In the genomic region with DNA sequence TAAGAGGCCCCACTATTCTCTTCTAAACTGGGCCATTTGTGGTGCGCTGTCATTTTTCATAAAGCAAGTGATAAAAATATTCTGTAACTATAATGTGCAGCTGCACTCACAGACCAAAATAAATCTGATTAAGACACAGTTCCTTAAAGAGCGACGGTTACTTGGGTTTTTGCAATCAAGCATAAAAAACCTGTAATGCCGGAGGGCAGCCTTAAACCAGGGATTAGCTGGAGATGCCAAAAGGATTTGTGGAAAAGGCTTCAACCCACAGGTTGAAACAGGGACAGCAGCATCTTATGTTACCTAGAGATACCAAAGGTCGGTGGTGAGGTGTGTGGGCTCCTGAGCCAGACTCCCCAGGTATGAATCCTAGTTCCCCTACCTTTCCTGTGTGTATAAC, we compare ENCODE assay signal across 34 cellular contexts. TPM values are rescaled to one million over a fixed set of nuclear protein-coding genes. Genes with fewer than 3 reads are reported as not detected.
"Had no signal": no experiment of that assay in that cellular context is flagged by ENCODE, and none has a peak within 500 bp of the region (broad histone marks: within the 10 kb centered on the region; RNA-seq: fewer than 3 reads in every experiment).

No MANE protein-coding gene starts in this region.

- H3K9me3 ChIP-seq: body of pancreas, colonic mucosa, esophagus squamous epithelium, gastroesophageal sphincter, heart right ventricle had no signal

- H3K4me1 ChIP-seq: colonic mucosa, gastroesophageal sphincter had no signal

- H3K4me3 ChIP-seq: body of pancreas, colonic mucosa, esophagus squamous epithelium, gastroesophageal sphincter, heart right ventricle had no signal

- H3K36me3 Mint-ChIP-seq: activated naive CD8-positive, alpha-beta T cell; WTC11 had no signal

- H3K27ac Mint-ChIP-seq: activated CD4-positive, alpha-beta T cell treated with anti-CD3 and anti-CD28 coated beads, Interleukin-2, amount 10 ng/mL, durations not matched to agents 7 days and 5 days; activated CD8-positive, alpha-beta T cell treated with anti-CD3 and anti-CD28 coated beads for 36 hours; activated naive CD8-positive, alpha-beta T cell; activated T-helper 17 cell treated with anti-CD3 and anti-CD28 coated beads, Interleukin-2, amount 50 U/mL, for 72 hours; T-helper 17 cell; T-helper 2 cell treated with Interferon-gamma antibody and Interleukin-4, amounts not matched to agents 5 μg/mL and 100 μg/mL, for 36 hours; WTC11 had no signal

- H3K36me3 ChIP-seq: colonic mucosa, esophagus squamous epithelium, gastroesophageal sphincter, heart right ventricle had no signal

- H3K27me3 ChIP-seq: body of pancreas, colonic mucosa, gastroesophageal sphincter, heart right ventricle had no signal

- H3K27ac ChIP-seq: colonic mucosa, epithelial cell of prostate, esophagus squamous epithelium, gastroesophageal sphincter, heart right ventricle had no signal

- H3K9me3 Mint-ChIP-seq: WTC11 had no signal

- H3K27me3 Mint-ChIP-seq: activated CD4-positive, alpha-beta T cell treated with anti-CD3 and anti-CD28 coated beads, Interleukin-2, amount 10 ng/mL, durations not matched to agents 7 days and 5 days; activated CD8-positive, alpha-beta T cell treated with anti-CD3 and anti-CD28 coated beads for 36 hours; activated naive CD8-positive, alpha-beta T cell; activated T-helper 17 cell treated with anti-CD3 and anti-CD28 coated beads, Interleukin-2, amount 50 U/mL, for 72 hours; T-helper 17 cell had no signal

- DNase-seq: activated CD4-positive, alpha-beta T cell treated with anti-CD3 and anti-CD28 coated beads for 1 hour; activated CD4-positive, alpha-beta T cell treated with anti-CD3 and anti-CD28 coated beads for 4 hours; activated CD4-positive, alpha-beta T cell treated with anti-CD3 and anti-CD28 coated beads, Interleukin-2, amount 10 ng/mL, durations not matched to agents 7 days and 5 days; activated CD4-positive, alpha-beta T cell treated with anti-CD3 and anti-CD28 coated beads, Interleukin-2, amount 50 U/mL, for 4 hours; activated CD8-positive, alpha-beta memory T cell treated with anti-CD3 and anti-CD28 coated beads for 24 hours; activated CD8-positive, alpha-beta T cell treated with anti-CD3 and anti-CD28 coated beads for 36 hours; activated effector memory CD4-positive, alpha-beta T cell treated with Interleukin-2 at 50 U/mL for 16 hours; activated gamma-delta T cell treated with Interleukin-2 at 50 U/mL for 16 hours; activated naive CD4-positive, alpha-beta T cell treated with anti-CD3 and anti-CD28 coated beads, Interleukin-2, amount 50 U/mL, for 16 hours; activated naive CD4-positive, alpha-beta T cell treated with Interleukin-2 at 50 U/mL for 16 hours; activated T-cell treated with anti-CD3 and anti-CD28 coated beads, Interleukin-2, amount 50 U/mL, for 4 hours; amniotic stem cell; anterior cingulate cortex; body of pancreas; caudate nucleus; colonic mucosa; effector CD8-positive, alpha-beta T cell; esophagus squamous epithelium; foreskin melanocyte; heart right ventricle; T-helper 1 cell; T-helper 17 cell; T1000 had no signal

- H3K4me1 Mint-ChIP-seq: activated CD4-positive, alpha-beta T cell treated with anti-CD3 and anti-CD28 coated beads, Interleukin-2, amount 10 ng/mL, durations not matched to agents 7 days and 5 days; activated T-helper 17 cell treated with anti-CD3 and anti-CD28 coated beads, Interleukin-2, amount 50 U/mL, for 72 hours; T-helper 17 cell; WTC11 had no signal

- H3K4me3 Mint-ChIP-seq: activated CD4-positive, alpha-beta T cell treated with anti-CD3 and anti-CD28 coated beads, Interleukin-2, amount 10 ng/mL, durations not matched to agents 7 days and 5 days; activated CD8-positive, alpha-beta T cell treated with anti-CD3 and anti-CD28 coated beads for 36 hours; activated naive CD8-positive, alpha-beta T cell; activated T-cell treated with anti-CD3 and anti-CD28 coated beads, Interleukin-2, amount 50 U/mL, for 4 hours; activated T-helper 17 cell treated with anti-CD3 and anti-CD28 coated beads, Interleukin-2, amount 50 U/mL, for 72 hours; T-helper 17 cell; T-helper 2 cell treated with Interferon-gamma antibody and Interleukin-4, amounts not matched to agents 5 μg/mL and 100 μg/mL, for 36 hours; WTC11 had no signal

RNA-seq across cellular contexts. Expression of a gene that starts 49.3 kb away (rescaled TPM):
- total RNA-seq: activated CD4-positive, alpha-beta T cell treated with anti-CD3 and anti-CD28 coated beads, Interleukin-2, amount 10 ng/mL, durations not matched to agents 7 days and 5 days; activated CD8-positive, alpha-beta T cell treated with anti-CD3 and anti-CD28 coated beads for 36 hours; activated T-cell treated with anti-CD3 and anti-CD28 coated beads, Interleukin-2, amount 50 U/mL, for 4 hours; dermis microvascular lymphatic vessel endothelial cell; endothelial cell of umbilical vein; fibroblast of lung; fibroblast of villous mesenchyme; glomerular endothelial cell had no signal
- polyA plus RNA-seq: endothelial cell of umbilical vein, fibroblast of lung had no signal
